1 cellular context compared by ENCODE assay signal in the genomic region with DNA sequence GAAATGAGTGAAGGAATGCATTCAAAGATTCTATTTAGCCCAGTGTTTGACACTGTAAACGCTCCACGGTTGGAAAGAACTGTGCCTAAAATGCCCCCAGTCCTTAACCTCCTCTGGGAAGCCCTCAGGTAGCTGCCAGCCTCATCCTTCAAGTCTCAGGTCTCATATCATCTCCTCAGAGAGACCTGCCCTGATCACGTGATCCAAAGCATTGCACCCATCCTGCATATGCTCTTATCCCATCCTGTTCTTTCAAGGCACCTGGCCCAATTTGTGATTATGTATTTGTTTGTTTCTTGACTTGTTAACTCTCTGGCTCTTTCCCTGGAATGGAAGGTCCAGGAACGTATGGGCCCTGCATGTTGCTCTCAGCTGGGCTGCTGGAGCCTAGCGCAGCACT.
A peak's percentile ranks its signal among the peaks of the same experiment; 100 is the strongest.
TF ChIP-seq lines count a peak whose summit lies in the region.

No MANE protein-coding gene starts in this region.

TF ChIP-seq in HepG2, 621 proteins besides CTCF, POLR2A, EP300 and RAD21:
- TF ChIP-seq PRDM4 (CRISPR knock-in tag; IDR thresholded peaks at IDR 0.05; ENCODE audit: borderline replicate concordance), result no peak
- no peak for TF ChIP-seq TAF1 (CRISPR knock-in tag; IDR thresholded peaks at IDR 0.05)
- TF ChIP-seq RAD51 (IDR thresholded peaks at IDR 0.05; ENCODE audit: borderline replicate concordance), result peak; percentile 75; the same call in 1 of the 2 replicates
- TF ChIP-seq USF2 (IDR thresholded peaks at IDR 0.05; ENCODE audit: low read depth, low read length), result peak; percentile 60
- no peak for TF ChIP-seq USF2 (CRISPR knock-in tag; IDR thresholded peaks at IDR 0.05; ENCODE audit: borderline replicate concordance)
